Comparison of ENCODE assay signal across 4 cellular contexts in the genomic region with DNA sequence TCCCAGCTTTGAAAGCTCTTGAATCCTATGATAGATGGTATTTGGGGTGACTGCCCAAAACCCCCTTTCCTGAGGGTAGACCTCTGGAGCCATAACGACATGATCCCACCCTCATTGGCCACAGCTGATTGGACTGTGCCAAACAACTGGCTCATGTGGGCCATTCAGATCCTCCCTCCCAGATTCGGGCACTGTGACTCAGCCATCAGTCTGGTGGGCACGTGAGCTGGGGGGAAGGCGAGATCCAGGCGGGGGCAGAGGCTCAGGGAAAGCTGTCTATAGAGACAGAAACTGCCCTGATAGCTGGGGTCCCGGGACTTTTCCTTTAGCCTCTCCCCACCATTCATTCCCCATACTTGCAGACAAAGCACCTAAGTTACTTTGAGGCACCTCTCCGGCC.
TF ChIP-seq lines count a peak whose summit lies in the region.

No MANE protein-coding gene starts in this region.

TF ChIP-seq in SK-N-SH treated with all-trans-retinoic acid at 6 μM for 48 hours, 23 proteins besides CTCF, POLR2A, EP300 and RAD21 (continues in another document):
- TF ChIP-seq GLIS3 (CRISPR knock-in tag; IDR thresholded peaks at IDR 0.05): no peak
- no peak for TF ChIP-seq ZC3H10 (CRISPR knock-in tag; IDR thresholded peaks at IDR 0.05)
- TF ChIP-seq TCF4 (CRISPR knock-in tag; IDR thresholded peaks at IDR 0.05; ENCODE audit: borderline replicate concordance): no peak
- no peak for TF ChIP-seq OSR1 (CRISPR knock-in tag; IDR thresholded peaks at IDR 0.05)
- no peak for TF ChIP-seq ZFP3 (CRISPR knock-in tag; IDR thresholded peaks at IDR 0.05)
- TF ChIP-seq ZNF565 (CRISPR knock-in tag; conservative IDR thresholded peaks at IDR 0.05; ENCODE audit: low read depth): no peak
- TF ChIP-seq, protein P1, sequence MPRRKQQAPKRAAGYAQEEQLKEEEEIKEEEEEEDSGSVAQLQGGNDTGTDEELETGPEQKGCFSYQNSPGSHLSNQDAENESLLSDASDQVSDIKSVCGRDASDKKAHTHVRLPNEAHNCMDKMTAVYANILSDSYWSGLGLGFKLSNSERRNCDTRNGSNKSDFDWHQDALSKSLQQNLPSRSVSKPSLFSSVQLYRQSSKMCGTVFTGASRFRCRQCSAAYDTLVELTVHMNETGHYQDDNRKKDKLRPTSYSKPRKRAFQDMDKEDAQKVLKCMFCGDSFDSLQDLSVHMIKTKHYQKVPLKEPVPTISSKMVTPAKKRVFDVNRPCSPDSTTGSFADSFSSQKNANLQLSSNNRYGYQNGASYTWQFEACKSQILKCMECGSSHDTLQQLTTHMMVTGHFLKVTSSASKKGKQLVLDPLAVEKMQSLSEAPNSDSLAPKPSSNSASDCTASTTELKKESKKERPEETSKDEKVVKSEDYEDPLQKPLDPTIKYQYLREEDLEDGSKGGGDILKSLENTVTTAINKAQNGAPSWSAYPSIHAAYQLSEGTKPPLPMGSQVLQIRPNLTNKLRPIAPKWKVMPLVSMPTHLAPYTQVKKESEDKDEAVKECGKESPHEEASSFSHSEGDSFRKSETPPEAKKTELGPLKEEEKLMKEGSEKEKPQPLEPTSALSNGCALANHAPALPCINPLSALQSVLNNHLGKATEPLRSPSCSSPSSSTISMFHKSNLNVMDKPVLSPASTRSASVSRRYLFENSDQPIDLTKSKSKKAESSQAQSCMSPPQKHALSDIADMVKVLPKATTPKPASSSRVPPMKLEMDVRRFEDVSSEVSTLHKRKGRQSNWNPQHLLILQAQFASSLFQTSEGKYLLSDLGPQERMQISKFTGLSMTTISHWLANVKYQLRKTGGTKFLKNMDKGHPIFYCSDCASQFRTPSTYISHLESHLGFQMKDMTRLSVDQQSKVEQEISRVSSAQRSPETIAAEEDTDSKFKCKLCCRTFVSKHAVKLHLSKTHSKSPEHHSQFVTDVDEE (CRISPR knock-in tag; IDR thresholded peaks at IDR 0.05): no peak
- no peak for TF ChIP-seq PPARA (CRISPR knock-in tag; IDR thresholded peaks at IDR 0.05; ENCODE audit: borderline replicate concordance)
- TF ChIP-seq ZFP30 (CRISPR knock-in tag; IDR thresholded peaks at IDR 0.05): no peak
- TF ChIP-seq, protein P2, sequence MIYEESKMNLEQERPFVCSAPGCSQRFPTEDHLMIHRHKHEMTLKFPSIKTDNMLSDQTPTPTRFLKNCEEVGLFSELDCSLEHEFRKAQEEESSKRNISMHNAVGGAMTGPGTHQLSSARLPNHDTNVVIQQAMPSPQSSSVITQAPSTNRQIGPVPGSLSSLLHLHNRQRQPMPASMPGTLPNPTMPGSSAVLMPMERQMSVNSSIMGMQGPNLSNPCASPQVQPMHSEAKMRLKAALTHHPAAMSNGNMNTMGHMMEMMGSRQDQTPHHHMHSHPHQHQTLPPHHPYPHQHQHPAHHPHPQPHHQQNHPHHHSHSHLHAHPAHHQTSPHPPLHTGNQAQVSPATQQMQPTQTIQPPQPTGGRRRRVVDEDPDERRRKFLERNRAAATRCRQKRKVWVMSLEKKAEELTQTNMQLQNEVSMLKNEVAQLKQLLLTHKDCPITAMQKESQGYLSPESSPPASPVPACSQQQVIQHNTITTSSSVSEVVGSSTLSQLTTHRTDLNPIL (CRISPR knock-in tag; IDR thresholded peaks at IDR 0.05; ENCODE audit: low read depth): no peak
- TF ChIP-seq BACH2 (CRISPR knock-in tag; IDR thresholded peaks at IDR 0.05; ENCODE audit: borderline replicate concordance): no peak

TF ChIP-seq in SK-N-SH, 30 proteins besides CTCF, POLR2A, EP300 and RAD21:
- TF ChIP-seq RXRA (IDR thresholded peaks at IDR 0.05; ENCODE audit: borderline replicate concordance, low read depth) (no peak), MEF2A (IDR thresholded peaks at IDR 0.05; ENCODE audit: borderline replicate concordance, low read depth) (no peak), SMC3 (IDR thresholded peaks at IDR 0.05; ENCODE audit: low read depth, low read length) (no peak)
- TF ChIP-seq, protein P3, sequence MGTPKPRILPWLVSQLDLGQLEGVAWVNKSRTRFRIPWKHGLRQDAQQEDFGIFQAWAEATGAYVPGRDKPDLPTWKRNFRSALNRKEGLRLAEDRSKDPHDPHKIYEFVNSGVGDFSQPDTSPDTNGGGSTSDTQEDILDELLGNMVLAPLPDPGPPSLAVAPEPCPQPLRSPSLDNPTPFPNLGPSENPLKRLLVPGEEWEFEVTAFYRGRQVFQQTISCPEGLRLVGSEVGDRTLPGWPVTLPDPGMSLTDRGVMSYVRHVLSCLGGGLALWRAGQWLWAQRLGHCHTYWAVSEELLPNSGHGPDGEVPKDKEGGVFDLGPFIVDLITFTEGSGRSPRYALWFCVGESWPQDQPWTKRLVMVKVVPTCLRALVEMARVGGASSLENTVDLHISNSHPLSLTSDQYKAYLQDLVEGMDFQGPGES (IDR thresholded peaks at IDR 0.05; ENCODE audit: low read depth, low read length): no peak
- TF ChIP-seq, protein P4, sequence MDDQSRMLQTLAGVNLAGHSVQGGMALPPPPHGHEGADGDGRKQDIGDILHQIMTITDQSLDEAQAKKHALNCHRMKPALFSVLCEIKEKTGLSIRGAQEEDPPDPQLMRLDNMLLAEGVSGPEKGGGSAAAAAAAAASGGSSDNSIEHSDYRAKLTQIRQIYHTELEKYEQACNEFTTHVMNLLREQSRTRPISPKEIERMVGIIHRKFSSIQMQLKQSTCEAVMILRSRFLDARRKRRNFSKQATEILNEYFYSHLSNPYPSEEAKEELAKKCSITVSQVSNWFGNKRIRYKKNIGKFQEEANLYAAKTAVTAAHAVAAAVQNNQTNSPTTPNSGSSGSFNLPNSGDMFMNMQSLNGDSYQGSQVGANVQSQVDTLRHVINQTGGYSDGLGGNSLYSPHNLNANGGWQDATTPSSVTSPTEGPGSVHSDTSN (IDR thresholded peaks at IDR 0.05): no peak
- TF ChIP-seq, protein P5, sequence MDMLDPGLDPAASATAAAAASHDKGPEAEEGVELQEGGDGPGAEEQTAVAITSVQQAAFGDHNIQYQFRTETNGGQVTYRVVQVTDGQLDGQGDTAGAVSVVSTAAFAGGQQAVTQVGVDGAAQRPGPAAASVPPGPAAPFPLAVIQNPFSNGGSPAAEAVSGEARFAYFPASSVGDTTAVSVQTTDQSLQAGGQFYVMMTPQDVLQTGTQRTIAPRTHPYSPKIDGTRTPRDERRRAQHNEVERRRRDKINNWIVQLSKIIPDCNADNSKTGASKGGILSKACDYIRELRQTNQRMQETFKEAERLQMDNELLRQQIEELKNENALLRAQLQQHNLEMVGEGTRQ (IDR thresholded peaks at IDR 0.05; ENCODE audit: borderline replicate concordance, low read depth, low read length): no peak

TF ChIP-seq in IMR-90, 13 proteins besides CTCF, POLR2A, EP300 and RAD21:
- TF ChIP-seq, protein P5 (IDR thresholded peaks at IDR 0.05; ENCODE audit: low read depth, low read length): peak; percentile 40; the same call in 1 of the 2 replicates
- TF ChIP-seq RFX5 (IDR thresholded peaks at IDR 0.05; ENCODE audit: low read depth, low read length): no peak
- TF ChIP-seq, protein P6, sequence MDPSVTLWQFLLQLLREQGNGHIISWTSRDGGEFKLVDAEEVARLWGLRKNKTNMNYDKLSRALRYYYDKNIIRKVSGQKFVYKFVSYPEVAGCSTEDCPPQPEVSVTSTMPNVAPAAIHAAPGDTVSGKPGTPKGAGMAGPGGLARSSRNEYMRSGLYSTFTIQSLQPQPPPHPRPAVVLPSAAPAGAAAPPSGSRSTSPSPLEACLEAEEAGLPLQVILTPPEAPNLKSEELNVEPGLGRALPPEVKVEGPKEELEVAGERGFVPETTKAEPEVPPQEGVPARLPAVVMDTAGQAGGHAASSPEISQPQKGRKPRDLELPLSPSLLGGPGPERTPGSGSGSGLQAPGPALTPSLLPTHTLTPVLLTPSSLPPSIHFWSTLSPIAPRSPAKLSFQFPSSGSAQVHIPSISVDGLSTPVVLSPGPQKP (IDR thresholded peaks at IDR 0.05; ENCODE audit: borderline replicate concordance, low read depth, low read length): no peak
- TF ChIP-seq SMC3 (IDR thresholded peaks at IDR 0.05; ENCODE audit: low read depth, low read length): no peak
- no peak for TF ChIP-seq CEBPB (IDR thresholded peaks at IDR 0.05; ENCODE audit: low read depth, low read length)
- TF ChIP-seq BHLHE40 (IDR thresholded peaks at IDR 0.05; ENCODE audit: low read depth, low read length): peak; percentile 66
- no peak for TF ChIP-seq NFE2L2 (IDR thresholded peaks at IDR 0.05; ENCODE audit: low read depth, low read length)

TF ChIP-seq in endothelial cell of umbilical vein, 7 proteins besides CTCF, POLR2A, EP300 and RAD21:
- TF ChIP-seq JUN (IDR thresholded peaks at IDR 0.05; ENCODE audit: borderline replicate concordance, insufficient read depth, insufficient read length, low read depth): no peak
- TF ChIP-seq EZH2 (IDR thresholded peaks at IDR 0.05; ENCODE audit: borderline replicate concordance, low read depth, low read length, severe bottlenecking): no peak
- no peak for TF ChIP-seq FOS (IDR thresholded peaks at IDR 0.05; ENCODE audit: borderline replicate concordance, insufficient read depth, low read length)
- TF ChIP-seq, protein P7, sequence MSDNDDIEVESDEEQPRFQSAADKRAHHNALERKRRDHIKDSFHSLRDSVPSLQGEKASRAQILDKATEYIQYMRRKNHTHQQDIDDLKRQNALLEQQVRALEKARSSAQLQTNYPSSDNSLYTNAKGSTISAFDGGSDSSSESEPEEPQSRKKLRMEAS (IDR thresholded peaks at IDR 0.05; ENCODE audit: insufficient read depth, insufficient read length): no peak
- no peak for TF ChIP-seq MYC (IDR thresholded peaks at IDR 0.05; ENCODE audit: low read depth, low read length)
- no peak for TF ChIP-seq GATA2 (IDR thresholded peaks at IDR 0.05; ENCODE audit: insufficient read depth, insufficient read length, low read depth, low read length)
- no peak for TF ChIP-seq POLR2AphosphoS5 (IDR thresholded peaks at IDR 0.05; ENCODE audit: insufficient read depth, low read depth, low read length)
TF ChIP-seq in endothelial cell of umbilical vein: peak in this region for 0.
